ENCODE assay signal across 2 cellular contexts in the genomic region with DNA sequence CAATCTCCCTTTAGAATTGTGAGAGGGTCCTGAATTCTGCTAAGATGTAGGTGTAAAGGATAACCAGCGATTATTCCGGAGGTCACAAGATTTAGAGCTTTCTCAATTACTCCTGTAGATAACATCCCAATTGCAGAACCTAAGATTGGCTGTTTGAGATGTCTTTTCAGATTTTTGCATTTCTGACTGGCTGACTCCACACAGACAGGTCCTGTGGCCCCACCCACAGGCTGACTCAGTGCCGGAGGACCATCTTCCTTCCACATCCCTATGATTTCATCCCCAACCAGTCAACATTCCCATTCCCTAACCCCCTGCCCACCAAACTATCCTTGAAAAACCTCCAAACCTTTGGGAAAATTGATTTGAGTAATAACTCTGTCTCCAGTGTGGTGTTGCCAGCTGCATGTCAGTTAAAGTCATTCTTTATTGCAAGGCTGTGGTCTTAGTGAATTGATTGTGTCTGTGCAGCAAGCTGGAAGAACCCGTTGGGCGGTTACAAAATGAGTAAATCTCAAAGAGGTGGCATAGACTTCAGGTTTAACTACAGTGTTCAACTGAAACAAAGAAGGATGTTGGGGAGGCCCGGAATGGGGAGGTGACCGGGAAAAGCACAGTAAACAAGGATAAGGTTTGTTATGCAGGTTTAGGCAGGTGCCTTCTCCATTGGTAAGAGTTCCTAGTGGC.
TF ChIP-seq lines count a peak whose summit lies in the region.

No MANE protein-coding gene starts in this region.

TF ChIP-seq in SK-N-SH treated with all-trans-retinoic acid at 6 μM for 48 hours, 23 proteins besides CTCF, POLR2A, EP300 and RAD21:
- TF ChIP-seq, protein P1, sequence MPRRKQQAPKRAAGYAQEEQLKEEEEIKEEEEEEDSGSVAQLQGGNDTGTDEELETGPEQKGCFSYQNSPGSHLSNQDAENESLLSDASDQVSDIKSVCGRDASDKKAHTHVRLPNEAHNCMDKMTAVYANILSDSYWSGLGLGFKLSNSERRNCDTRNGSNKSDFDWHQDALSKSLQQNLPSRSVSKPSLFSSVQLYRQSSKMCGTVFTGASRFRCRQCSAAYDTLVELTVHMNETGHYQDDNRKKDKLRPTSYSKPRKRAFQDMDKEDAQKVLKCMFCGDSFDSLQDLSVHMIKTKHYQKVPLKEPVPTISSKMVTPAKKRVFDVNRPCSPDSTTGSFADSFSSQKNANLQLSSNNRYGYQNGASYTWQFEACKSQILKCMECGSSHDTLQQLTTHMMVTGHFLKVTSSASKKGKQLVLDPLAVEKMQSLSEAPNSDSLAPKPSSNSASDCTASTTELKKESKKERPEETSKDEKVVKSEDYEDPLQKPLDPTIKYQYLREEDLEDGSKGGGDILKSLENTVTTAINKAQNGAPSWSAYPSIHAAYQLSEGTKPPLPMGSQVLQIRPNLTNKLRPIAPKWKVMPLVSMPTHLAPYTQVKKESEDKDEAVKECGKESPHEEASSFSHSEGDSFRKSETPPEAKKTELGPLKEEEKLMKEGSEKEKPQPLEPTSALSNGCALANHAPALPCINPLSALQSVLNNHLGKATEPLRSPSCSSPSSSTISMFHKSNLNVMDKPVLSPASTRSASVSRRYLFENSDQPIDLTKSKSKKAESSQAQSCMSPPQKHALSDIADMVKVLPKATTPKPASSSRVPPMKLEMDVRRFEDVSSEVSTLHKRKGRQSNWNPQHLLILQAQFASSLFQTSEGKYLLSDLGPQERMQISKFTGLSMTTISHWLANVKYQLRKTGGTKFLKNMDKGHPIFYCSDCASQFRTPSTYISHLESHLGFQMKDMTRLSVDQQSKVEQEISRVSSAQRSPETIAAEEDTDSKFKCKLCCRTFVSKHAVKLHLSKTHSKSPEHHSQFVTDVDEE (CRISPR knock-in tag; IDR thresholded peaks at IDR 0.05) = no peak
- no peak for TF ChIP-seq TOX (CRISPR knock-in tag; IDR thresholded peaks at IDR 0.05; ENCODE audit: borderline replicate concordance)
- no peak for TF ChIP-seq SNAI2 (CRISPR knock-in tag; IDR thresholded peaks at IDR 0.05)
- TF ChIP-seq, protein P2, sequence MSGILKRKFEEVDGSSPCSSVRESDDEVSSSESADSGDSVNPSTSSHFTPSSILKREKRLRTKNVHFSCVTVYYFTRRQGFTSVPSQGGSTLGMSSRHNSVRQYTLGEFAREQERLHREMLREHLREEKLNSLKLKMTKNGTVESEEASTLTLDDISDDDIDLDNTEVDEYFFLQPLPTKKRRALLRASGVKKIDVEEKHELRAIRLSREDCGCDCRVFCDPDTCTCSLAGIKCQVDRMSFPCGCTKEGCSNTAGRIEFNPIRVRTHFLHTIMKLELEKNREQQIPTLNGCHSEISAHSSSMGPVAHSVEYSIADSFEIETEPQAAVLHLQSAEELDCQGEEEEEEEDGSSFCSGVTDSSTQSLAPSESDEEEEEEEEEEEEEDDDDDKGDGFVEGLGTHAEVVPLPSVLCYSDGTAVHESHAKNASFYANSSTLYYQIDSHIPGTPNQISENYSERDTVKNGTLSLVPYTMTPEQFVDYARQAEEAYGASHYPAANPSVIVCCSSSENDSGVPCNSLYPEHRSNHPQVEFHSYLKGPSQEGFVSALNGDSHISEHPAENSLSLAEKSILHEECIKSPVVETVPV (CRISPR knock-in tag; IDR thresholded peaks at IDR 0.05) = no peak
- no peak for TF ChIP-seq ZFP30 (CRISPR knock-in tag; IDR thresholded peaks at IDR 0.05)
- TF ChIP-seq ZNF565 (CRISPR knock-in tag; conservative IDR thresholded peaks at IDR 0.05; ENCODE audit: low read depth) = no peak
- TF ChIP-seq OSR1 (CRISPR knock-in tag; IDR thresholded peaks at IDR 0.05) = no peak
- TF ChIP-seq, protein P3, sequence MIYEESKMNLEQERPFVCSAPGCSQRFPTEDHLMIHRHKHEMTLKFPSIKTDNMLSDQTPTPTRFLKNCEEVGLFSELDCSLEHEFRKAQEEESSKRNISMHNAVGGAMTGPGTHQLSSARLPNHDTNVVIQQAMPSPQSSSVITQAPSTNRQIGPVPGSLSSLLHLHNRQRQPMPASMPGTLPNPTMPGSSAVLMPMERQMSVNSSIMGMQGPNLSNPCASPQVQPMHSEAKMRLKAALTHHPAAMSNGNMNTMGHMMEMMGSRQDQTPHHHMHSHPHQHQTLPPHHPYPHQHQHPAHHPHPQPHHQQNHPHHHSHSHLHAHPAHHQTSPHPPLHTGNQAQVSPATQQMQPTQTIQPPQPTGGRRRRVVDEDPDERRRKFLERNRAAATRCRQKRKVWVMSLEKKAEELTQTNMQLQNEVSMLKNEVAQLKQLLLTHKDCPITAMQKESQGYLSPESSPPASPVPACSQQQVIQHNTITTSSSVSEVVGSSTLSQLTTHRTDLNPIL (CRISPR knock-in tag; IDR thresholded peaks at IDR 0.05; ENCODE audit: low read depth) = no peak
- no peak for TF ChIP-seq PPARA (CRISPR knock-in tag; IDR thresholded peaks at IDR 0.05; ENCODE audit: borderline replicate concordance)
- TF ChIP-seq ESRRG (CRISPR knock-in tag; IDR thresholded peaks at IDR 0.05) = no peak
- no peak for TF ChIP-seq ISL1 (CRISPR knock-in tag; IDR thresholded peaks at IDR 0.05)
- no peak for TF ChIP-seq BACH2 (CRISPR knock-in tag; IDR thresholded peaks at IDR 0.05; ENCODE audit: borderline replicate concordance)
- no peak for TF ChIP-seq RARB (CRISPR knock-in tag; IDR thresholded peaks at IDR 0.05)
- TF ChIP-seq, protein P4, sequence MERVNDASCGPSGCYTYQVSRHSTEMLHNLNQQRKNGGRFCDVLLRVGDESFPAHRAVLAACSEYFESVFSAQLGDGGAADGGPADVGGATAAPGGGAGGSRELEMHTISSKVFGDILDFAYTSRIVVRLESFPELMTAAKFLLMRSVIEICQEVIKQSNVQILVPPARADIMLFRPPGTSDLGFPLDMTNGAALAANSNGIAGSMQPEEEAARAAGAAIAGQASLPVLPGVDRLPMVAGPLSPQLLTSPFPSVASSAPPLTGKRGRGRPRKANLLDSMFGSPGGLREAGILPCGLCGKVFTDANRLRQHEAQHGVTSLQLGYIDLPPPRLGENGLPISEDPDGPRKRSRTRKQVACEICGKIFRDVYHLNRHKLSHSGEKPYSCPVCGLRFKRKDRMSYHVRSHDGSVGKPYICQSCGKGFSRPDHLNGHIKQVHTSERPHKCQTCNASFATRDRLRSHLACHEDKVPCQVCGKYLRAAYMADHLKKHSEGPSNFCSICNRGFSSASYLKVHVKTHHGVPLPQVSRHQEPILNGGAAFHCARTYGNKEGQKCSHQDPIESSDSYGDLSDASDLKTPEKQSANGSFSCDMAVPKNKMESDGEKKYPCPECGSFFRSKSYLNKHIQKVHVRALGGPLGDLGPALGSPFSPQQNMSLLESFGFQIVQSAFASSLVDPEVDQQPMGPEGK (CRISPR knock-in tag; IDR thresholded peaks at IDR 0.05; ENCODE audit: borderline replicate concordance) = no peak
- TF ChIP-seq GLIS3 (CRISPR knock-in tag; IDR thresholded peaks at IDR 0.05) = no peak
- TF ChIP-seq ZC3H10 (CRISPR knock-in tag; IDR thresholded peaks at IDR 0.05) = no peak

TF ChIP-seq in HepG2, 621 proteins besides CTCF, POLR2A, EP300 and RAD21:
- no peak for TF ChIP-seq ZNF431 (CRISPR knock-in tag; IDR thresholded peaks at IDR 0.05; ENCODE audit: borderline replicate concordance, low read depth)
- TF ChIP-seq ARNTL (CRISPR knock-in tag; IDR thresholded peaks at IDR 0.05) = no peak
- TF ChIP-seq, protein P5, sequence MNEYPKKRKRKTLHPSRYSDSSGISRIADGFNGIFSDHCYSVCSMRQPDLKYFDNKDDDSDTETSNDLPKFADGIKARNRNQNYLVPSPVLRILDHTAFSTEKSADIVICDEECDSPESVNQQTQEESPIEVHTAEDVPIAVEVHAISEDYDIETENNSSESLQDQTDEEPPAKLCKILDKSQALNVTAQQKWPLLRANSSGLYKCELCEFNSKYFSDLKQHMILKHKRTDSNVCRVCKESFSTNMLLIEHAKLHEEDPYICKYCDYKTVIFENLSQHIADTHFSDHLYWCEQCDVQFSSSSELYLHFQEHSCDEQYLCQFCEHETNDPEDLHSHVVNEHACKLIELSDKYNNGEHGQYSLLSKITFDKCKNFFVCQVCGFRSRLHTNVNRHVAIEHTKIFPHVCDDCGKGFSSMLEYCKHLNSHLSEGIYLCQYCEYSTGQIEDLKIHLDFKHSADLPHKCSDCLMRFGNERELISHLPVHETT (CRISPR knock-in tag; conservative IDR thresholded peaks at IDR 0.05) = no peak
- TF ChIP-seq ATF1 (CRISPR knock-in tag; IDR thresholded peaks at IDR 0.05) = no peak
- TF ChIP-seq NFYB (CRISPR knock-in tag; IDR thresholded peaks at IDR 0.05) = no peak
- TF ChIP-seq GATAD1 (CRISPR knock-in tag; IDR thresholded peaks at IDR 0.05) = no peak
- TF ChIP-seq IKZF4 (CRISPR knock-in tag; IDR thresholded peaks at IDR 0.05; ENCODE audit: borderline replicate concordance, low read depth, not compliant biosample characterization) = no peak
- TF ChIP-seq CEBPG (CRISPR knock-in tag; IDR thresholded peaks at IDR 0.05) = no peak
- TF ChIP-seq RORA (CRISPR knock-in tag; IDR thresholded peaks at IDR 0.05) = no peak
- TF ChIP-seq ZNF605 (CRISPR knock-in tag; IDR thresholded peaks at IDR 0.05) = no peak
- TF ChIP-seq ZBTB20 (CRISPR knock-in tag; IDR thresholded peaks at IDR 0.05; ENCODE audit: borderline replicate concordance, low read depth) = no peak
- no peak for TF ChIP-seq ZNF570 (CRISPR knock-in tag; IDR thresholded peaks at IDR 0.05; ENCODE audit: borderline replicate concordance)
